In genomic region chr7:17779381-17779780, GRCh38 we compare ENCODE assay signal across 40 cellular contexts.
"Had no signal": no experiment of that assay in that cellular context is flagged by ENCODE, and none has a peak within 500 bp of the region (broad histone marks: within the 10 kb centered on the region; RNA-seq: fewer than 3 reads in every experiment).

No MANE protein-coding gene starts in this region.

- FAIRE-seq: astrocyte, colon had no signal

- H3K27me3 ChIP-seq: adrenal gland, ascending aorta, body of pancreas, brain microvascular endothelial cell, breast epithelium, cardiac muscle cell, colonic mucosa had no signal

- H3K4me3 Mint-ChIP-seq: activated naive CD4-positive, alpha-beta T cell treated with anti-CD3 and anti-CD28 coated beads for 36 hours; activated naive CD4-positive, alpha-beta T cell treated with anti-CD3 and anti-CD28 coated beads, Interleukin-2, amount 10 ng/mL, durations not matched to agents 7 days and 5 days; activated naive CD4-positive, alpha-beta T cell treated with anti-CD3 and anti-CD28 coated beads, Interleukin-2, amount 50 U/mL, for 24 hours; activated naive CD8-positive, alpha-beta T cell; activated naive CD8-positive, alpha-beta T cell treated with anti-CD3 and anti-CD28 coated beads for 36 hours; activated naive CD8-positive, alpha-beta T cell treated with anti-CD3 and anti-CD28 coated beads, Interleukin-2, amount 10 ng/mL, durations not matched to agents 7 days and 5 days; activated naive CD8-positive, alpha-beta T cell treated with anti-CD3 and anti-CD28 coated beads, Interleukin-2, amount 50 U/mL, for 24 hours; activated T-cell treated with anti-CD3 and anti-CD28 coated beads, Interleukin-2, amount 50 U/mL, for 24 hours; activated T-cell treated with anti-CD3 and anti-CD28 coated beads, Interleukin-2, amount 50 U/mL, for 4 hours; activated T-cell treated with anti-CD3 and anti-CD28 coated beads, Interleukin-2, amount 50 U/mL, for 72 hours; activated T-helper 1 cell treated with anti-CD3 and anti-CD28 coated beads, Interleukin-12 subunit alpha, Interleukin-12 subunit beta, Interleukin-2, Interleukin-4 antibody, amounts not matched to agents 30 ng/mL and 10 ng/mL and 1 ng/mL, durations not matched to agents 14 hours and 24 hours and 36 hours; brain; central memory CD8-positive, alpha-beta T cell had no signal

- ATAC-seq: activated naive CD4-positive, alpha-beta T cell treated with anti-CD3 and anti-CD28 coated beads, Interleukin-2, amount 50 U/mL, for 72 hours; activated naive CD8-positive, alpha-beta T cell treated with anti-CD3 and anti-CD28 coated beads, Interleukin-2, amount 50 U/mL, for 24 hours; activated T-cell treated with anti-CD3 and anti-CD28 coated beads, Interleukin-2, amount 50 U/mL, for 4 hours; activated T-cell treated with anti-CD3 and anti-CD28 coated beads, Interleukin-2, amount 50 U/mL, for 72 hours; body of pancreas had no signal

- H3K36me3 Mint-ChIP-seq: activated naive CD4-positive, alpha-beta T cell treated with anti-CD3 and anti-CD28 coated beads, Interleukin-2, amount 10 ng/mL, durations not matched to agents 7 days and 5 days; activated naive CD4-positive, alpha-beta T cell treated with anti-CD3 and anti-CD28 coated beads, Interleukin-2, amount 50 U/mL, for 72 hours; activated naive CD8-positive, alpha-beta T cell treated with anti-CD3 and anti-CD28 coated beads for 36 hours; activated naive CD8-positive, alpha-beta T cell treated with anti-CD3 and anti-CD28 coated beads, Interleukin-2, amount 10 ng/mL, durations not matched to agents 7 days and 5 days; brain had no signal

- H3K4me1 Mint-ChIP-seq: activated naive CD4-positive, alpha-beta T cell treated with anti-CD3 and anti-CD28 coated beads, Interleukin-2, amount 10 ng/mL, durations not matched to agents 7 days and 5 days; activated naive CD4-positive, alpha-beta T cell treated with anti-CD3 and anti-CD28 coated beads, Interleukin-2, amount 50 U/mL, for 24 hours; activated naive CD8-positive, alpha-beta T cell treated with anti-CD3 and anti-CD28 coated beads, Interleukin-2, amount 10 ng/mL, durations not matched to agents 7 days and 5 days; central memory CD8-positive, alpha-beta T cell had no signal

- H3K27me3 Mint-ChIP-seq: activated naive CD4-positive, alpha-beta T cell treated with anti-CD3 and anti-CD28 coated beads, Interleukin-2, amount 10 ng/mL, durations not matched to agents 7 days and 5 days; activated naive CD4-positive, alpha-beta T cell treated with anti-CD3 and anti-CD28 coated beads, Interleukin-2, amount 50 U/mL, for 24 hours; activated naive CD8-positive, alpha-beta T cell; activated naive CD8-positive, alpha-beta T cell treated with anti-CD3 and anti-CD28 coated beads for 36 hours; activated naive CD8-positive, alpha-beta T cell treated with anti-CD3 and anti-CD28 coated beads, Interleukin-2, amount 10 ng/mL, durations not matched to agents 7 days and 5 days; activated naive CD8-positive, alpha-beta T cell treated with anti-CD3 and anti-CD28 coated beads, Interleukin-2, amount 50 U/mL, for 24 hours; activated T-cell treated with anti-CD3 and anti-CD28 coated beads, Interleukin-2, amount 50 U/mL, for 24 hours; central memory CD8-positive, alpha-beta T cell had no signal

- H3K27ac Mint-ChIP-seq: activated naive CD4-positive, alpha-beta T cell treated with anti-CD3 and anti-CD28 coated beads for 36 hours; activated naive CD4-positive, alpha-beta T cell treated with anti-CD3 and anti-CD28 coated beads, Interleukin-2, amount 10 ng/mL, durations not matched to agents 7 days and 5 days; activated naive CD4-positive, alpha-beta T cell treated with anti-CD3 and anti-CD28 coated beads, Interleukin-2, amount 50 U/mL, for 24 hours; activated naive CD4-positive, alpha-beta T cell treated with anti-CD3 and anti-CD28 coated beads, Interleukin-2, amount 50 U/mL, for 72 hours; activated naive CD8-positive, alpha-beta T cell; activated naive CD8-positive, alpha-beta T cell treated with anti-CD3 and anti-CD28 coated beads for 36 hours; activated naive CD8-positive, alpha-beta T cell treated with anti-CD3 and anti-CD28 coated beads, Interleukin-2, amount 10 ng/mL, durations not matched to agents 7 days and 5 days; activated naive CD8-positive, alpha-beta T cell treated with anti-CD3 and anti-CD28 coated beads, Interleukin-2, amount 50 U/mL, for 24 hours; activated T-cell treated with anti-CD3 and anti-CD28 coated beads, Interleukin-2, amount 50 U/mL, for 24 hours; activated T-helper 1 cell treated with anti-CD3 and anti-CD28 coated beads, Interleukin-12 subunit alpha, Interleukin-12 subunit beta, Interleukin-2, Interleukin-4 antibody, amounts not matched to agents 30 ng/mL and 10 ng/mL and 1 ng/mL, durations not matched to agents 14 hours and 24 hours and 36 hours; activated T-helper 2 cell treated with anti-CD3 and anti-CD28 coated beads, Interferon-gamma antibody, Interleukin-2, Interleukin-4, amounts not matched to agents 10 μg/mL and 5 μg/mL and 100 μg/mL, durations not matched to agents 14 hours and 24 hours and 36 hours; brain had no signal

- H3K4me3 ChIP-seq: adrenal gland, ascending aorta, body of pancreas, breast epithelium, cardiac muscle cell, colonic mucosa had no signal

- DNase-seq: activated effector memory CD4-positive, alpha-beta T cell treated with anti-CD3 and anti-CD28 coated beads, Interleukin-2, amount 50 U/mL, for 16 hours; activated effector memory CD4-positive, alpha-beta T cell treated with Interleukin-2 at 50 U/mL for 16 hours; activated gamma-delta T cell; activated gamma-delta T cell treated with Interleukin-2 at 50 U/mL for 16 hours; activated naive CD4-positive, alpha-beta T cell; activated naive CD4-positive, alpha-beta T cell treated with anti-CD3 and anti-CD28 coated beads for 36 hours; activated naive CD4-positive, alpha-beta T cell treated with anti-CD3 and anti-CD28 coated beads, Interleukin-2, amount 10 ng/mL, durations not matched to agents 7 days and 5 days; activated naive CD4-positive, alpha-beta T cell treated with anti-CD3 and anti-CD28 coated beads, Interleukin-2, amount 50 U/mL, for 16 hours; activated naive CD4-positive, alpha-beta T cell treated with Interleukin-2 at 50 U/mL for 16 hours; activated naive CD8-positive, alpha-beta T cell treated with anti-CD3 and anti-CD28 coated beads for 36 hours; activated naive CD8-positive, alpha-beta T cell treated with anti-CD3 and anti-CD28 coated beads, Interleukin-2, amount 10 ng/mL, durations not matched to agents 7 days and 5 days; activated naive CD8-positive, alpha-beta T cell treated with anti-CD3 and anti-CD28 coated beads, Interleukin-2, amount 50 U/mL, for 24 hours; activated T-cell treated with anti-CD3 and anti-CD28 coated beads, Interleukin-2, amount 50 U/mL, for 1 hour; activated T-cell treated with anti-CD3 and anti-CD28 coated beads, Interleukin-2, amount 50 U/mL, for 24 hours; activated T-cell treated with anti-CD3 and anti-CD28 coated beads, Interleukin-2, amount 50 U/mL, for 4 hours; activated T-cell treated with anti-CD3 and anti-CD28 coated beads, Interleukin-2, amount 50 U/mL, for 48 hours; activated T-cell treated with anti-CD3 and anti-CD28 coated beads, Interleukin-2, amount 50 U/mL, for 72 hours; adrenal gland; amniotic stem cell; amygdala; anterior cingulate cortex; aorta; body of pancreas; brain microvascular endothelial cell; caudate nucleus; central memory CD4-positive, alpha-beta T cell; cerebellar nuclear complex; colonic mucosa had no signal

- H3K9me3 Mint-ChIP-seq: activated naive CD4-positive, alpha-beta T cell treated with anti-CD3 and anti-CD28 coated beads for 36 hours; activated naive CD4-positive, alpha-beta T cell treated with anti-CD3 and anti-CD28 coated beads, Interleukin-2, amount 10 ng/mL, durations not matched to agents 7 days and 5 days; activated naive CD4-positive, alpha-beta T cell treated with anti-CD3 and anti-CD28 coated beads, Interleukin-2, amount 50 U/mL, for 24 hours; activated naive CD4-positive, alpha-beta T cell treated with anti-CD3 and anti-CD28 coated beads, Interleukin-2, amount 50 U/mL, for 72 hours; activated naive CD8-positive, alpha-beta T cell treated with anti-CD3 and anti-CD28 coated beads for 36 hours; activated naive CD8-positive, alpha-beta T cell treated with anti-CD3 and anti-CD28 coated beads, Interleukin-2, amount 10 ng/mL, durations not matched to agents 7 days and 5 days; activated naive CD8-positive, alpha-beta T cell treated with anti-CD3 and anti-CD28 coated beads, Interleukin-2, amount 50 U/mL, for 24 hours; activated T-cell treated with anti-CD3 and anti-CD28 coated beads, Interleukin-2, amount 50 U/mL, for 24 hours; activated T-cell treated with anti-CD3 and anti-CD28 coated beads, Interleukin-2, amount 50 U/mL, for 4 hours; activated T-cell treated with anti-CD3 and anti-CD28 coated beads, Interleukin-2, amount 50 U/mL, for 72 hours; activated T-helper 1 cell treated with anti-CD3 and anti-CD28 coated beads, Interleukin-12 subunit alpha, Interleukin-12 subunit beta, Interleukin-2, Interleukin-4 antibody, amounts not matched to agents 30 ng/mL and 10 ng/mL and 1 ng/mL, durations not matched to agents 14 hours and 24 hours and 36 hours; activated T-helper 2 cell treated with anti-CD3 and anti-CD28 coated beads, Interferon-gamma antibody, Interleukin-2, Interleukin-4, amounts not matched to agents 10 μg/mL and 5 μg/mL and 100 μg/mL, durations not matched to agents 14 hours and 24 hours and 36 hours; brain; central memory CD8-positive, alpha-beta T cell had no signal

- H3K36me3 ChIP-seq: adrenal gland, ascending aorta, brain microvascular endothelial cell, breast epithelium, cardiac muscle cell, colonic mucosa had no signal
